In genomic region chr2:127697482-127698180, GRCh38 we compare ENCODE assay signal across 1 cellular context.
TF ChIP-seq lines count a peak whose summit lies in the region.

No MANE protein-coding gene starts in this region.

TF ChIP-seq in IMR-90, 13 proteins besides CTCF, POLR2A, EP300 and RAD21 (continued from another document):
- TF ChIP-seq BHLHE40 (IDR thresholded peaks at IDR 0.05; ENCODE audit: low read depth, low read length) (no peak), MAZ (IDR thresholded peaks at IDR 0.05; ENCODE audit: borderline replicate concordance, low read depth, low read length) (no peak), SMC3 (IDR thresholded peaks at IDR 0.05; ENCODE audit: low read depth, low read length) (no peak), RFX5 (IDR thresholded peaks at IDR 0.05; ENCODE audit: low read depth, low read length) (no peak), CEBPB (IDR thresholded peaks at IDR 0.05; ENCODE audit: low read depth, low read length) (no peak), RCOR1 (IDR thresholded peaks at IDR 0.05; ENCODE audit: insufficient replicate concordance, low read length) (no peak), FOS (IDR thresholded peaks at IDR 0.05; ENCODE audit: low read depth, low read length) (no peak), MXI1 (IDR thresholded peaks at IDR 0.05; ENCODE audit: borderline replicate concordance, low read depth, low read length) (no peak), CHD1 (IDR thresholded peaks at IDR 0.05; ENCODE audit: low read depth, low read length) (no peak)
